ENCODE assay signal across 9 cellular contexts in the genomic region with DNA sequence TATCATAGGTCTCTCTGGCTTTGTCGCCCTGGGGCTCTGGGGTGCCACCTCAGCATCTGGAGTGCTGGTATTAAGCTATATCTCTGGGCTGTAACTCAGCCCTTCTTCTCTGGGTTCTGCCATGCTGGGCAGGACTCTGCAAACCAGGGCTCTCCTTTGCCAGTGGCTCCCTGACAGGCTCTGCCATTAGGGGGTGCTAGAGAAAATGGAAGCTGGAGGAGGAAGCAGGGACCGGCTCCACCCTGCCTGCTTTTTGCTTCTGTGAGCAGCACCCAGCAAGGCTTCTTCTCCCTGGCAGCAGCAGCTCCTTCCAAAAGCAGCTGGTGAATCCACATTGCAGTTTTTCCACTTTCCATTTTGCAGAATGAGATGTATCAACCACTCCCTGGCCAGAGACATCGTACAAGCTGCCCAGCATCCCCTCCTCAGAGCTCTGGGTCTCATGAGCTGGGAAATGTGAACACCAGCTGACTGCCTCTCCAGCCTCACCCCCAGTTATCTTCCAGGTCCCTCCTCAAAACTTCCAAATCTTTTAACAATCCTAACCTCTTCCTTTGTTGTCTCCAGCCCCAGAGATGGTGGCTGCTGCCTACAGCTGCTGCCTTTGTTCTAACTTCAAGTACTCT.
A peak's percentile ranks its signal among the peaks of the same experiment; 100 is the strongest.
DNase-seq lines count a peak whose midpoint lies in the region; ATAC-seq, FAIRE-seq and TF ChIP-seq lines count a peak whose summit lies in the region.
"Had no signal": no experiment of that assay in that cellular context is flagged by ENCODE, and none has a peak within 500 bp of the region (broad histone marks: within the 10 kb centered on the region; RNA-seq: fewer than 3 reads in every experiment).

No MANE protein-coding gene starts in this region.

- in situ Hi-C loops in HepG2 (cut with HindIII; ENCODE audit: extremely low pct_ligation_motif_present, low pct_unique_long_range_greater_than_20kb) = loop anchor here (10.0 kb wide), 1 partner anchor 259 kb away; no protein-coding TSS in a partner anchor

- H3K36me3 ChIP-seq in HepG2 (replicated peaks in 1 of 2; ENCODE audit: control insufficient read depth in 1 of 2, insufficient read depth in 2 of 2, low read length in 2 of 2) = no peaks in the 10 kb centered on the region

- no peaks in the 10 kb centered on the region for H3K79me2 ChIP-seq in HepG2 (ENCODE audit: insufficient read depth, low read length)

- H3K27ac ChIP-seq in HepG2 (ENCODE audit: extremely low read length, insufficient read depth, low read length) = no peak overlapping the region
- H3K27ac ChIP-seq: epithelial cell of prostate had no signal

- peak; percentile 53 for DNase-seq in 8988T
- DNase-seq in GM10266 (ENCODE audit: extremely low spot score) = peak; percentile 57
- peak; percentile 66 for DNase-seq in M059J (ENCODE audit: low read depth)
- DNase-seq in SW480 (ENCODE audit: low spot score) = peak; percentile 62
- peak; percentile 45 for DNase-seq in cerebellar cortex (ENCODE audit: low spot score)
- peak; percentile 11 for DNase-seq in HepG2 (ENCODE audit: low spot score)
- peak; percentile 39 to 45 for DNase-seq in stimulated activated naive CD8-positive, alpha-beta T cell treated with anti-CD3 and anti-CD28 coated beads, Interleukin-15, amount 100 ng/mL, for 72 hours

- no peak for FAIRE-seq in HepG2 (lab: Jason Lieb, UNC)

- TF ChIP-seq RAD21 in HepG2 (CRISPR knock-in tag; IDR thresholded peaks at IDR 0.05) = 0 out of 2 replicates have a peak, but pooled peaks have one; percentile 27

- ATAC-seq in HepG2 = peak; percentile 94
- ATAC-seq in stimulated activated naive CD8-positive, alpha-beta T cell treated with anti-CD3 and anti-CD28 coated beads, Interleukin-15, amount 100 ng/mL, for 72 hours = peak; percentile 74
- no peak for ATAC-seq in GM19455 (IDR thresholded peaks at IDR 0.05; ENCODE audit: unreplicated experiment)

- 3% methylated on average over 3 of the region's 3 CpGs for WGBS in HepG2 (ENCODE audit: low lambda C conversion rate)

- TF ChIP-seq EP300 in HepG2 (IDR thresholded peaks at IDR 0.05; ENCODE audit: low read depth in 2 of 2, low read length in 2 of 2) (no peak), HepG2 (CRISPR knock-in tag; IDR thresholded peaks at IDR 0.05; ENCODE audit: borderline replicate concordance) (no peak)

- H2AFZ ChIP-seq in HepG2 (ENCODE audit: low read length) = no peak overlapping the region

- CTCF ChIA-PET in HepG2 (lab: Yijun Ruan, JAX; ENCODE audit: low intra/inter-chr PET ratio, low total read pairs) = interaction anchor here (0.7 kb wide), 1 partner anchor 343 kb away, joined by 3 read pairs; no protein-coding TSS in a partner anchor

- H3K4me1 ChIP-seq in HepG2 (ENCODE audit: insufficient read depth, low read length) = no peaks in the 10 kb centered on the region

- peak overlapping the region in 1 of 2 donors; percentile 24 for H3K27ac Mint-ChIP-seq in stimulated activated naive CD8-positive, alpha-beta T cell treated with anti-CD3 and anti-CD28 coated beads, Interleukin-15, amount 100 ng/mL, for 72 hours

- TF ChIP-seq CTCF in GM10266 (IDR thresholded peaks at IDR 0.05; ENCODE audit: control insufficient read depth, insufficient read depth, low read depth, missing control alignments) (peak; percentile 82), HepG2 (CRISPR knock-in tag; IDR thresholded peaks at IDR 0.05) (peak; percentile 66)

- H3K4me1 Mint-ChIP-seq in stimulated activated naive CD8-positive, alpha-beta T cell treated with anti-CD3 and anti-CD28 coated beads, Interleukin-15, amount 100 ng/mL, for 72 hours = no peaks in the 10 kb centered on the region

- TF ChIP-seq POLR2A in HepG2 (IDR thresholded peaks at IDR 0.05; ENCODE audit: insufficient read depth in 1 of 2, low read depth in 2 of 2, low read length in 2 of 2) = no peak

- peaks cover 83% of the 10 kb centered on the region for H3K27me3 Mint-ChIP-seq in stimulated activated naive CD8-positive, alpha-beta T cell treated with anti-CD3 and anti-CD28 coated beads, Interleukin-15, amount 100 ng/mL, for 72 hours

- H3K27me3 ChIP-seq in HepG2 (ENCODE audit: control insufficient read depth in 1 of 2, insufficient read depth in 2 of 2, low read length in 2 of 2) = peaks cover 2 to 7% of the 10 kb centered on the region in 2 experiments; a peak in 4 of 5 replicates

- POLR2A ChIA-PET in HepG2 (lab: Yijun Ruan, JAX) = no interaction called here

- H3K4me3 Mint-ChIP-seq in stimulated activated naive CD8-positive, alpha-beta T cell treated with anti-CD3 and anti-CD28 coated beads, Interleukin-15, amount 100 ng/mL, for 72 hours = no peak overlapping the region

- no peak overlapping the region for H3K4me2 ChIP-seq in HepG2 (ENCODE audit: low read depth, low read length)

- no peaks in the 10 kb centered on the region for H4K20me1 ChIP-seq in HepG2 (ENCODE audit: insufficient read depth, low read length)

- BruUV-seq in HepG2 (replicated peaks; lab: Mats Ljungman, UMichigan) = no TSS peak

- no peaks in the 10 kb centered on the region for H3K9me3 ChIP-seq in HepG2 (ENCODE audit: low read length)

- intact Hi-C loops in HepG2 (cut with micrococcal nuclease; ENCODE audit: unreplicated experiment) = loop anchor here (10.0 kb wide), 1 partner anchor 259 kb away; no protein-coding TSS in a partner anchor

- no peak overlapping the region for H3K4me3 ChIP-seq in HepG2 (replicated peaks in 1 of 3; ENCODE audit: insufficient read depth in 1 of 3, low read depth in 2 of 3, low read length in 3 of 3)

- H3K9ac ChIP-seq in HepG2 (ENCODE audit: insufficient read depth, low read depth, low read length) = no peak overlapping the region

- peaks cover 0 to 7% of the 10 kb centered on the region in 2 donors for H3K9me3 Mint-ChIP-seq in stimulated activated naive CD8-positive, alpha-beta T cell treated with anti-CD3 and anti-CD28 coated beads, Interleukin-15, amount 100 ng/mL, for 72 hours

TF ChIP-seq in HepG2, 621 proteins besides CTCF, POLR2A, EP300 and RAD21 (continues in another document):
- TF ChIP-seq, protein P1, sequence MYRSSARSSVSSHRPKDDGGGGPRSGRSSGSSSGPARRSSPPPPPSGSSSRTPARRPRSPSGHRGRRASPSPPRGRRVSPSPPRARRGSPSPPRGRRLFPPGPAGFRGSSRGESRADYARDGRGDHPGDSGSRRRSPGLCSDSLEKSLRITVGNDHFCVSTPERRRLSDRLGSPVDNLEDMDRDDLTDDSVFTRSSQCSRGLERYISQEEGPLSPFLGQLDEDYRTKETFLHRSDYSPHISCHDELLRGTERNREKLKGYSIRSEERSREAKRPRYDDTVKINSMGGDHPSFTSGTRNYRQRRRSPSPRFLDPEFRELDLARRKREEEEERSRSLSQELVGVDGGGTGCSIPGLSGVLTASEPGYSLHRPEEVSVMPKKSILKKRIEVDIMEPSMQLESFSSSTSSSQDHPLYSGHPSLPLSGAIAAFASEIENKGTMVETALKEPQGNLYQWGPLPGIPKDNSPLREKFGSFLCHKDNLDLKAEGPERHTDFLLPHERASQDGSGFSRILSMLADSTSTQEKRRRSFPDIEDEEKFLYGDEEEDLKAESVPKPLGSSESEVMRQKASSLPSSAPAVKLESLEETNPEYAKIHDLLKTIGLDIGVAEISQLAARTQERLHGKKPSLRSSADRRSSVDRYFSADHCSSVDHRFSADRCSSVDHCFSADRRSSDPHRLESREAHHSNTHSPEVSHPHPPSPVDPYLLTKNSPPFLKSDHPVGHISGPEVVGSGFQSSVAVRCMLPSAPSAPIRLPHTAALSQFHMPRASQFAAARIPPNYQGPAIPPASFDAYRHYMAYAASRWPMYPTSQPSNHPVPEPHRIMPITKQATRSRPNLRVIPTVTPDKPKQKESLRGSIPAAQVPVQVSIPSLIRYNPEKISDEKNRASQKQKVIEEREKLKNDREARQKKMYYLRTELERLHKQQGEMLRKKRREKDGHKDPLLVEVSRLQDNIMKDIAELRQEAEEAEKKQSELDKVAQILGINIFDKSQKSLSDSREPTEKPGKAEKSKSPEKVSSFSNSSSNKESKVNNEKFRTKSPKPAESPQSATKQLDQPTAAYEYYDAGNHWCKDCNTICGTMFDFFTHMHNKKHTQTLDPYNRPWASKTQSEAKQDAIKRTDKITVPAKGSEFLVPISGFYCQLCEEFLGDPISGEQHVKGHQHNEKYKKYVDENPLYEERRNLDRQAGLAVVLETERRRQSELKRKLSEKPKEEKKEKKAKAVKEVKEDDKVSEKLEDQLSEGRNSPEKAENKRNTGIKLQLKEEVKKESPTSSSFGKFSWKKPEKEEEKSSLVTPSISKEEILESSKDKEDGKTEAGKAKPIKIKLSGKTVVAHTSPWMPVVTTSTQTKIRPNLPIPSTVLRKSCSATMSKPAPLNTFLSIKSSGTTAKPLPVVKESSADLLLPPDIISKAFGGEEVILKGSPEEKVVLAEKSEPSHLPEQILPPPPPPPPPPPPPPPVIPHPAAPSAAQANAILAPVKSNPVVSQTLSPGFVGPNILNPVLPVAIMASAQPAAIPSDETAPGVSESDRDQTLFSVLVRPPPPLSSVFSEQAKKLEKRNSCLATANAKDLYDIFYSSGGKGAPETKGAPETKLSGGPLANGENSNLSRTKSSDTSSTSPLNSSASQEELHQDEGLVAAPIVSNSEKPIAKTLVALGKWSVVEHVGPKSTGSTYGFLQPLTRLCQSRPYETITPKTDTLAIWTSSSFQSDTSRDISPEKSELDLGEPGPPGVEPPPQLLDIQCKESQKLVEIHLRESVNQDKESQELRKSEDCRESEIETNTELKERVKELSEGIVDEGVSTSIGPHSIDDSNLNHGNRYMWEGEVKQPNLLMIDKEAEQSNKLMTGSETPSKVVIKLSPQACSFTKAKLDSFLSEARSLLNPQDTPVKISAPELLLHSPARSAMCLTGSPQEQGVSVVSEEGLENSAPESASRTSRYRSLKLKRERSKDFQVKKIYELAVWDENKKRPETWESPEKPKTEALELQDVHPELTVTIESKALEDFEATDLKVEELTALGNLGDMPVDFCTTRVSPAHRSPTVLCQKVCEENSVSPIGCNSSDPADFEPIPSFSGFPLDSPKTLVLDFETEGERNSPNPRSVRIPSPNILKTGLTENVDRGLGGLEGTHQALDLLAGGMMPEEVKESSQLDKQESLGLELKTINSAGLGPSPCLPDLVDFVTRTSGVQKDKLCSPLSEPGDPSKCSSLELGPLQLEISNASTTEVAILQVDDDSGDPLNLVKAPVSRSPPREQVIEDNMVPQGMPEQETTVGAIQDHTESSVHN (CRISPR knock-in tag; IDR thresholded peaks at IDR 0.05) = no peak
- no peak for TF ChIP-seq TCF12 (IDR thresholded peaks at IDR 0.05)
- TF ChIP-seq TCF12 (CRISPR knock-in tag; IDR thresholded peaks at IDR 0.05) = no peak
- no peak for TF ChIP-seq ZNF326 (CRISPR knock-in tag; IDR thresholded peaks at IDR 0.05; ENCODE audit: borderline replicate concordance)
- no peak for TF ChIP-seq GATAD2A (CRISPR knock-in tag; IDR thresholded peaks at IDR 0.05)

Comparison
In these comparisons a context has a peak if more than half of its experiments do, and no peak if none do; other contexts are left out.
1. DNase-seq: peak in every context shown above with its lines; median percentile 66 in M059J; 62 in SW480; 57 in GM10266; 53 in 8988T; 45 in cerebellar cortex; 42 in stimulated activated naive CD8-positive, alpha-beta T cell treated with anti-CD3 and anti-CD28 coated beads, Interleukin-15, amount 100 ng/mL, for 72 hours; 11 in HepG2.